Comparison of ENCODE assay signal across 9 cellular contexts in the genomic region with DNA sequence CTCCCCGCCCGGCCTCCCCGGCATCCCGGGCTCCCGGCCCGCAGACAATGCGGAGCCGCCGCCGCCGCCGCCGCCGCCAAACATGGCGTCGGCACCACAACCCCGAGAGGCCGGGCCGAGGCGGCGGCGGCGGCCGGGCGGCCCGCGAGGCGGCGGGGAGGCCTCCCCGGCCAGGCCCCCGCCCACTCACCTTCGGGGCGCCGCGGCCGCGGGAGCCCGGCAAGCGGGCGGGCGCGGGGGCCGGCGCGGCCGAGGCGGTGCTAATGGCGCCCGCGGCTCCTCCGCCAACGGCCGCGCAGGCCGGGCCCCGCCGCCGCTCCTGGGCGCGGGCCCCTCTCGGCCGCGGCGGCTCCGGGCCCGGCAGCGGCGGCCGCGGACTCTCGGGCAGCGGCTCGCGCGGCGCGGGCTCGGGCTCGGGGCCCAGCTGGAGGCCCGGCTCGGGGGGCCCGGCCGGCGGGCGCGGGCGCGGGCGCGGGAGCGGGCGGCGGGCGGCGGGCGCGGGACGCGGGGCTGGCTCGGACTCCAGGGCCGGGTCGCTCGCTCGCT. TPM values are rescaled to one million over a fixed set of nuclear protein-coding genes. Genes with fewer than 3 reads are reported as not detected.
A peak's percentile ranks its signal among the peaks of the same experiment; 100 is the strongest.
DNase-seq lines count a peak whose midpoint lies in the region; ATAC-seq, FAIRE-seq and TF ChIP-seq lines count a peak whose summit lies in the region.
"Had no signal": no experiment of that assay in that cellular context is flagged by ENCODE, and none has a peak within 500 bp of the region (broad histone marks: within the 10 kb centered on the region; RNA-seq: fewer than 3 reads in every experiment).

No MANE protein-coding gene starts in this region.

- H3K27ac ChIP-seq in A549, result peak overlapping the region; percentile 91 to 100

- no peak for TF ChIP-seq RAD21 in A549 (conservative IDR thresholded peaks at IDR 0.05 in 1 of 2, IDR thresholded peaks at IDR 0.05 in 1 of 2)

- no peaks in the 10 kb centered on the region for H3K9me3 ChIP-seq in A549

- peaks cover 49% of the 10 kb centered on the region for H3K4me1 Mint-ChIP-seq in stimulated activated memory B cell treated with anti-CD40 and anti-IgM and Interleukin-4, amounts not matched to agents 10 μg/mL and 1 μg/mL and 100 μg/mL, for 72 hours

- peak overlapping the region; percentile 98 for H3K4me2 ChIP-seq in A549

- H3K9me3 Mint-ChIP-seq in stimulated activated memory B cell treated with anti-CD40 and anti-IgM and Interleukin-4, amounts not matched to agents 10 μg/mL and 1 μg/mL and 100 μg/mL, for 72 hours, result no peaks in the 10 kb centered on the region

- DNase-seq in A549 (ENCODE audit: low read depth in 1 of 2, low spot score in 1 of 2) (no peak), left ventricle myocardium superior (no peak), posterior vena cava (ENCODE audit: low spot score) (no peak)

- intact Hi-C loops in left ventricle myocardium superior (cut with micrococcal nuclease) (no loop called here), posterior vena cava (cut with DNase I) (loop anchor here in 1 of 2 donors (10.0 kb wide), 1 partner anchor 1383 kb away; no protein-coding TSS in a partner anchor)

- WGBS in A549 (ENCODE audit: missing lambda C conversion rate), result no CpG with 5 or more reads among the region's 104 CpGs

- H3K36me3 Mint-ChIP-seq in stimulated activated memory B cell treated with anti-CD40 and anti-IgM and Interleukin-4, amounts not matched to agents 10 μg/mL and 1 μg/mL and 100 μg/mL, for 72 hours, result peaks cover 25% of the 10 kb centered on the region

- no peak for TF ChIP-seq EP300 in A549 (IDR thresholded peaks at IDR 0.05)

- no peak for TF ChIP-seq POLR2A in A549 (IDR thresholded peaks at IDR 0.05; ENCODE audit: low read length)

- CTCF ChIA-PET in A549 (lab: Yijun Ruan, JAX), result no interaction called here

- POLR2A ChIA-PET in A549 (lab: Yijun Ruan, JAX), result no interaction called here

- peak overlapping the region; percentile 84 for H3K27ac Mint-ChIP-seq in stimulated activated memory B cell treated with anti-CD40 and anti-IgM and Interleukin-4, amounts not matched to agents 10 μg/mL and 1 μg/mL and 100 μg/mL, for 72 hours

- H3K4me3 Mint-ChIP-seq in stimulated activated memory B cell treated with anti-CD40 and anti-IgM and Interleukin-4, amounts not matched to agents 10 μg/mL and 1 μg/mL and 100 μg/mL, for 72 hours, result peak overlapping the region; percentile 63

- no peak for FAIRE-seq in A549 (lab: Jason Lieb, UNC)
- FAIRE-seq: frontal cortex had no signal

- no peaks in the 10 kb centered on the region for H3K27me3 Mint-ChIP-seq in stimulated activated memory B cell treated with anti-CD40 and anti-IgM and Interleukin-4, amounts not matched to agents 10 μg/mL and 1 μg/mL and 100 μg/mL, for 72 hours

- H3K4me1 ChIP-seq in A549, result peaks cover 18% of the 10 kb centered on the region

- TF ChIP-seq CTCF in A549 (IDR thresholded peaks at IDR 0.05), result no peak
- TF ChIP-seq CTCF in WI38 (IDR thresholded peaks at IDR 0.05; ENCODE audit: low read depth, low read length), result no peak

- peak in 1 of 2 experiments; percentile 54; a peak in 3 of 6 replicates for ATAC-seq in A549
- ATAC-seq in GM18867 (IDR thresholded peaks at IDR 0.05; ENCODE audit: unreplicated experiment), result peak; percentile 10
- peak; percentile 6 for ATAC-seq in left ventricle myocardium superior
- ATAC-seq in stimulated activated memory B cell treated with anti-CD40 and anti-IgM and Interleukin-4, amounts not matched to agents 10 μg/mL and 1 μg/mL and 100 μg/mL, for 72 hours, result peak; percentile 49
- no peak for ATAC-seq in HG02870 (IDR thresholded peaks at IDR 0.05; ENCODE audit: unreplicated experiment)
- no peak for ATAC-seq in GM18858 (IDR thresholded peaks at IDR 0.05; ENCODE audit: unreplicated experiment)

- H3K4me3 ChIP-seq in A549 (peak overlapping the region; percentile 82), WI38 (ENCODE audit: low read depth, low read length) (peak overlapping the region; percentile 81)

TF ChIP-seq in A549, 52 proteins besides CTCF, POLR2A, EP300 and RAD21:
- TF ChIP-seq TFCP2L1 (CRISPR knock-in tag; IDR thresholded peaks at IDR 0.05) (no peak), SMC3 (IDR thresholded peaks at IDR 0.05) (no peak), POLR2AphosphoS2 (conservative IDR thresholded peaks at IDR 0.05; ENCODE audit: low read length) (no peak), GATA3 (IDR thresholded peaks at IDR 0.05; ENCODE audit: borderline replicate concordance) (no peak), MAZ (IDR thresholded peaks at IDR 0.05; ENCODE audit: borderline replicate concordance, low read depth, low read length) (no peak), ZC3H11A (IDR thresholded peaks at IDR 0.05) (no peak), HOXA7 (CRISPR knock-in tag; IDR thresholded peaks at IDR 0.05) (no peak), BHLHE40 (IDR thresholded peaks at IDR 0.05; ENCODE audit: low read depth, low read length) (no peak), RFX5 (IDR thresholded peaks at IDR 0.05) (no peak), ESRRA (IDR thresholded peaks at IDR 0.05; ENCODE audit: borderline replicate concordance, low read length) (no peak), MYC (IDR thresholded peaks at IDR 0.05; ENCODE audit: borderline replicate concordance, low read length) (no peak), FOXS1 (CRISPR knock-in tag; IDR thresholded peaks at IDR 0.05) (no peak), CBX8 (IDR thresholded peaks at IDR 0.05) (no peak), CHD4 (IDR thresholded peaks at IDR 0.05; ENCODE audit: borderline replicate concordance) (no peak), KDM1A (IDR thresholded peaks at IDR 0.05; ENCODE audit: low read depth) (no peak), HDAC2 (IDR thresholded peaks at IDR 0.05) (no peak)
- TF ChIP-seq, protein P1, sequence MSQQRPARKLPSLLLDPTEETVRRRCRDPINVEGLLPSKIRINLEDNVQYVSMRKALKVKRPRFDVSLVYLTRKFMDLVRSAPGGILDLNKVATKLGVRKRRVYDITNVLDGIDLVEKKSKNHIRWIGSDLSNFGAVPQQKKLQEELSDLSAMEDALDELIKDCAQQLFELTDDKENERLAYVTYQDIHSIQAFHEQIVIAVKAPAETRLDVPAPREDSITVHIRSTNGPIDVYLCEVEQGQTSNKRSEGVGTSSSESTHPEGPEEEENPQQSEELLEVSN (IDR thresholded peaks at IDR 0.05; ENCODE audit: borderline replicate concordance, low read depth), result no peak

RNA-seq across cellular contexts. Expression of a gene that starts 0.3 kb away (rescaled TPM):
- polyA plus RNA-seq in A549 (2011; rRNA removed), result 3.7 and 4.8 TPM in 2 replicates
- 7.0 and 7.1 TPM in 2 replicates for polyA plus RNA-seq in A549 (2012; cell fraction: cytosol; rRNA removed)
- polyA plus RNA-seq in A549 (2012; cell fraction: nucleus; rRNA removed), result 21.6 and 26.4 TPM in 2 replicates
- 11.4 to 11.7 TPM (median 11.5 TPM) in 3 replicates for polyA plus RNA-seq in A549 (2017; fragmentation: RNase III; extraction: RNeasy Plus Mini Kit Qiagen cat#74134 plus additional on column Dnase treatment)
- polyA minus RNA-seq in A549 (2011; rRNA and poly(A)+ RNA removed), result 3.4 and 5.5 TPM in 2 replicates
- total RNA-seq in left ventricle myocardium superior, result 18.7 TPM
- total RNA-seq in posterior vena cava, result 10 to 100 TPM; 20.8 to 21.7 TPM

RNA-seq across cellular contexts. Expression of a gene that starts 26.3 kb away (rescaled TPM):
- 8.6 and 12.3 TPM in 2 replicates for polyA plus RNA-seq in A549 (2011; rRNA removed)
- 7.4 and 9.0 TPM in 2 replicates for polyA plus RNA-seq in A549 (2012; cell fraction: cytosol; rRNA removed)
- 11.1 and 11.7 TPM in 2 replicates for polyA plus RNA-seq in A549 (2012; cell fraction: nucleus; rRNA removed)
- polyA plus RNA-seq in A549 (2017; fragmentation: RNase III; extraction: RNeasy Plus Mini Kit Qiagen cat#74134 plus additional on column Dnase treatment), result 8.5 to 9.5 TPM (median 8.9 TPM) in 3 replicates
- 10.9 and 14.4 TPM in 2 replicates for polyA minus RNA-seq in A549 (2011; rRNA and poly(A)+ RNA removed)
- total RNA-seq in left ventricle myocardium superior, result 4.6 TPM
- total RNA-seq in posterior vena cava, result 1 to 10 TPM; 7.3 to 8.5 TPM

Comparison
In these comparisons a context has a peak if more than half of its experiments do, and no peak if none do; other contexts are left out.
1. ATAC-seq: peak in GM18867 (single experiment), left ventricle myocardium superior (single experiment) and stimulated activated memory B cell treated with anti-CD40 and anti-IgM and Interleukin-4, amounts not matched to agents 10 μg/mL and 1 μg/mL and 100 μg/mL, for 72 hours (single experiment); none in HG02870 (single experiment) and GM18858 (single experiment).